In the genomic region with DNA sequence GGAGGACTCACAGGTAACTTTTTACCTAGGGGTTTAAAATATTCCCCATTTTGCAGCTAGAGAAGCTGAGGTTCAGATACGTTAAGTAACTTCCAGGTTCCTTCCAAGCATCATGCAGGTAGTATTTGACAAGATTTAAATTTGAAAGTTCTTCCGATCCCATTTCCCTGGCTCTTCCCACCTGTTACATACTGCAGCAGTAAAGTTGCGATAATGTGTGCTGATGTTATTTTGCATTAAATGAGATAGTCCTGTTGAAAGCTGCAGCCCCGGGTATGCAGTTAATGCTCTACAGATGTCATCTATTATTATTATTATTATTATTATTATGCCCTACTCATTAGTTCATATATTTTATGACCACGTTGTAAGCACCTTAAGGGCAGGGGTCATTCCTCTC, we compare ENCODE assay signal across 24 cellular contexts.
"Had no signal": no experiment of that assay in that cellular context is flagged by ENCODE, and none has a peak within 500 bp of the region (broad histone marks: within the 10 kb centered on the region; RNA-seq: fewer than 3 reads in every experiment).

No MANE protein-coding gene starts in this region.

- H3K27me3 ChIP-seq: ascending aorta, breast epithelium, cardiac muscle cell, colonic mucosa had no signal

- H3K9me3 ChIP-seq: ascending aorta, breast epithelium, colonic mucosa had no signal

- H3K4me3 ChIP-seq: ascending aorta, breast epithelium, cardiac muscle cell, colonic mucosa had no signal

- DNase-seq: activated CD4-positive, alpha-beta memory T cell treated with anti-CD3 and anti-CD28 coated beads for 36 hours; activated CD4-positive, alpha-beta T cell treated with anti-CD3 and anti-CD28 coated beads for 36 hours; activated CD4-positive, alpha-beta T cell treated with anti-CD3 and anti-CD28 coated beads, Interleukin-2, amount 10 ng/mL, durations not matched to agents 24 days and 14 days; activated CD4-positive, CD25-positive, alpha-beta regulatory T cell; activated CD4-positive, CD25-positive, alpha-beta regulatory T cell treated with anti-CD3 and anti-CD28 coated beads, Interleukin-2, amount 50 U/mL, for 72 hours; activated CD8-positive, alpha-beta memory T cell treated with anti-CD3 and anti-CD28 coated beads, Interleukin-2, amount 10 ng/mL, durations not matched to agents 7 days and 5 days; activated CD8-positive, alpha-beta memory T cell treated with anti-CD3 and anti-CD28 coated beads, Interleukin-2, amount 50 U/mL, for 4 hours; activated CD8-positive, alpha-beta T cell treated with anti-CD3 and anti-CD28 coated beads, Interleukin-2, amount 10 ng/mL, durations not matched to agents 7 days and 5 days; activated naive CD4-positive, alpha-beta T cell treated with anti-CD3 and anti-CD28 coated beads for 36 hours; activated naive CD8-positive, alpha-beta T cell treated with anti-CD3 and anti-CD28 coated beads, Interleukin-2, amount 10 ng/mL, durations not matched to agents 7 days and 5 days; activated T-cell treated with anti-CD3 and anti-CD28 coated beads, Interleukin-2, amount 50 U/mL, for 1 hour; activated T-cell treated with anti-CD3 and anti-CD28 coated beads, Interleukin-2, amount 50 U/mL, for 48 hours; central memory CD4-positive, alpha-beta T cell; cerebellar nuclear complex; colonic mucosa; effector CD8-positive, alpha-beta T cell; foreskin fibroblast; head of caudate nucleus; T-helper 2 cell had no signal

- ATAC-seq: activated CD4-positive, alpha-beta T cell treated with anti-CD3 and anti-CD28 coated beads for 36 hours; activated CD8-positive, alpha-beta memory T cell treated with anti-CD3 and anti-CD28 coated beads, Interleukin-2, amount 10 ng/mL, durations not matched to agents 7 days and 5 days; activated CD8-positive, alpha-beta T cell treated with anti-CD3 and anti-CD28 coated beads, Interleukin-2, amount 10 ng/mL, durations not matched to agents 7 days and 5 days; activated naive CD4-positive, alpha-beta T cell treated with anti-CD3 and anti-CD28 coated beads, Interleukin-2, amount 50 U/mL, for 72 hours; esophagus mucosa had no signal

- H3K27ac ChIP-seq: ascending aorta, cardiac muscle cell, colonic mucosa had no signal

- H3K4me1 ChIP-seq: breast epithelium had no signal

- H3K36me3 ChIP-seq: ascending aorta, breast epithelium, cardiac muscle cell, colonic mucosa had no signal
